In the genomic region with DNA sequence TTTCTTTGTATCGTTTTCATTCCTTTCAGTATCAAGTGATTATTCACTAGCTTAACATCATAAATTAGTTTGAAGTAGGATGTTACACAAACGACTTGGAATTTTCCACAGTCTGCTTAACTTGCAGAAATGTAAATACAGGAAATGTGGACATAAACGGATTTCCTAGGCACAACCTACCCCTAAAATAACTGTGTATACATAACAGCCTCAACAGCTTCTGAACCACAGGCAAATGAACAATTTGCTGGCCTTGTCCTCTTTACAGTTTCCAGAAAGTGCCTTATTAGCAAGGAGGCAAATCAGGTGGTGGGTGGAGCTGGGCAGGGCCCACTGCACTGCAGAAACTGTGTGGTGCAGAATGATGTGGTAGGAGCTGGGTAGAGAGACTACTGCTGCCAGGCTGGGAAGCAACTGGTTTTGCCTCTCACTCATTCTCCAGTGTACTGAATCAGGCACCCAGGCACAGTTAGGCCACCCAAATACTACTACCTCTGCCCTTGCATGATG, we compare ENCODE assay signal across 9 cellular contexts. TPM values are rescaled to one million over a fixed set of nuclear protein-coding genes. Genes with fewer than 3 reads are reported as not detected.
DNase-seq lines count a peak whose midpoint lies in the region; ATAC-seq and TF ChIP-seq lines count a peak whose summit lies in the region.
"Had no signal": no experiment of that assay in that cellular context is flagged by ENCODE, and none has a peak within 500 bp of the region (broad histone marks: within the 10 kb centered on the region; RNA-seq: fewer than 3 reads in every experiment).

No MANE protein-coding gene starts in this region.

- H3K4me2 ChIP-seq in hepatocyte, result peak overlapping the region; percentile 32

- no peaks in the 10 kb centered on the region for H3K36me3 Mint-ChIP-seq in activated CD4-positive, alpha-beta T cell treated with anti-CD3 and anti-CD28 coated beads, Interleukin-2, amount 10 ng/mL, durations not matched to agents 24 days and 14 days (ENCODE audit: low read depth)
- peaks cover 7% of the 10 kb centered on the region for H3K36me3 Mint-ChIP-seq in T-cell

- H3K4me1 ChIP-seq in ACC112 (ENCODE audit: control insufficient read depth, insufficient read depth, low read length, unreplicated experiment) (peaks cover 13% of the 10 kb centered on the region), hepatocyte (ENCODE audit: insufficient read depth) (peaks cover 15% of the 10 kb centered on the region)

- POLR2A ChIA-PET in T-cell (lab: Charles Lee), result interaction anchor here (0.6 to 0.7 kb wide), 2 partner anchors 65 to 387 kb away, joined by 3 to 8 read pairs; no protein-coding TSS in a partner anchor

- peak overlapping the region; percentile 43; the same call in 1 of the 2 replicates for H3K4me3 ChIP-seq in ACC112 (ENCODE audit: low read depth, low read length)
- H3K4me3 ChIP-seq in hepatocyte, result no peak overlapping the region
- H3K4me3 ChIP-seq: cardiac muscle cell had no signal

- no peaks in the 10 kb centered on the region for H3K9me2 ChIP-seq in hepatocyte (replicated peaks; ENCODE audit: insufficient read depth)

- intact Hi-C loops in activated CD4-positive, alpha-beta T cell treated with anti-CD3 and anti-CD28 coated beads, Interleukin-2, amount 10 ng/mL, durations not matched to agents 24 days and 14 days (cut with micrococcal nuclease), result no loop called here

- H3K9me3 Mint-ChIP-seq in activated CD4-positive, alpha-beta T cell treated with anti-CD3 and anti-CD28 coated beads, Interleukin-2, amount 10 ng/mL, durations not matched to agents 24 days and 14 days, result no peaks in the 10 kb centered on the region
- no peaks in the 10 kb centered on the region for H3K9me3 Mint-ChIP-seq in T-cell

- TF ChIP-seq CTCF in hepatocyte (IDR thresholded peaks at IDR 0.05; ENCODE audit: poor library complexity), result no peak

- H3K27me3 ChIP-seq in ACC112 (ENCODE audit: insufficient read depth, low read length) (no peaks in the 10 kb centered on the region), hepatocyte (no peaks in the 10 kb centered on the region)
- H3K27me3 ChIP-seq: cardiac muscle cell had no signal

- H4K20me1 ChIP-seq in hepatocyte (ENCODE audit: insufficient read depth, poor library complexity, severe bottlenecking), result no peaks in the 10 kb centered on the region

- 14% methylated on average over 3 of the region's 3 CpGs for WGBS in hepatocyte (ENCODE audit: low lambda C conversion rate, missing lambda C conversion rate)

- H3K27ac Mint-ChIP-seq in activated CD4-positive, alpha-beta T cell treated with anti-CD3 and anti-CD28 coated beads, Interleukin-2, amount 10 ng/mL, durations not matched to agents 24 days and 14 days, result no peak overlapping the region
- H3K27ac Mint-ChIP-seq in T-cell, result no peak overlapping the region

- DNase-seq in SIG-M5 (lab: John Stamatoyannopoulos, UW) (peak; percentile 55), hepatocyte (ENCODE audit: low spot score) (peak; percentile 49), T-cell (no peak)
- no peak for DNase-seq in activated CD4-positive, alpha-beta T cell treated with anti-CD3 and anti-CD28 coated beads, Interleukin-2, amount 10 ng/mL, durations not matched to agents 24 days and 14 days
- no peak for DNase-seq in stimulated activated CD4-positive, alpha-beta T cell treated with anti-CD3 and anti-CD28 coated beads, Interleukin-2, amount 100 ng/mL, for 24 hours

- H3K27me3 Mint-ChIP-seq in activated CD4-positive, alpha-beta T cell treated with anti-CD3 and anti-CD28 coated beads, Interleukin-2, amount 10 ng/mL, durations not matched to agents 24 days and 14 days, result no peaks in the 10 kb centered on the region
- no peaks in the 10 kb centered on the region for H3K27me3 Mint-ChIP-seq in T-cell

- H3K4me3 Mint-ChIP-seq in activated CD4-positive, alpha-beta T cell treated with anti-CD3 and anti-CD28 coated beads, Interleukin-2, amount 10 ng/mL, durations not matched to agents 24 days and 14 days, result no peak overlapping the region
- no peak overlapping the region for H3K4me3 Mint-ChIP-seq in T-cell

- H3K36me3 ChIP-seq in ACC112 (ENCODE audit: insufficient read depth, low read length) (no peaks in the 10 kb centered on the region), hepatocyte (replicated peaks; ENCODE audit: insufficient read depth, low read depth) (no peaks in the 10 kb centered on the region)
- H3K36me3 ChIP-seq: cardiac muscle cell had no signal

- H3K9me3 ChIP-seq in hepatocyte (ENCODE audit: low read depth), result no peaks in the 10 kb centered on the region

- ATAC-seq in GM19035 (IDR thresholded peaks at IDR 0.05; ENCODE audit: unreplicated experiment) (peak; percentile 86), HG03139 (IDR thresholded peaks at IDR 0.05; ENCODE audit: unreplicated experiment) (peak; percentile 83), T-cell (replicated peaks in 1 of 4) (no peak)

- peaks cover 6% of the 10 kb centered on the region for H3K79me2 ChIP-seq in ACC112 (ENCODE audit: control insufficient read depth, insufficient read depth, low read length, unreplicated experiment)
- peaks cover 29% of the 10 kb centered on the region for H3K79me2 ChIP-seq in hepatocyte

- peaks cover 3% of the 10 kb centered on the region for H3K4me1 Mint-ChIP-seq in activated CD4-positive, alpha-beta T cell treated with anti-CD3 and anti-CD28 coated beads, Interleukin-2, amount 10 ng/mL, durations not matched to agents 24 days and 14 days
- no peaks in the 10 kb centered on the region for H3K4me1 Mint-ChIP-seq in T-cell

- H3K27ac ChIP-seq in ACC112 (ENCODE audit: low read depth, low read length), result peak overlapping the region; percentile 59
- peak overlapping the region; percentile 33 for H3K27ac ChIP-seq in hepatocyte
- H3K27ac ChIP-seq: cardiac muscle cell had no signal

- CTCF ChIA-PET in T-cell (lab: Charles Lee), result interaction anchor here (0.6 to 0.9 kb wide), 4 partner anchors 16 to 1658 kb away, joined by 3 read pairs; no protein-coding TSS in a partner anchor

- H2AFZ ChIP-seq in ACC112 (ENCODE audit: low read length, unreplicated experiment), result peak overlapping the region; percentile 78
- no peak overlapping the region for H2AFZ ChIP-seq in hepatocyte

RNA-seq across cellular contexts. Expression of gene DRAM1, which starts 14.1 kb away (rescaled TPM):
- total RNA-seq in hepatocyte (24.0 and 26.0 TPM in 2 replicates), T-cell (1 to 10 TPM; 1.4 to 3.8 (median 1.9) TPM)
- polyA plus RNA-seq in hepatocyte, result 27.2 and 28.2 TPM in 2 replicates
- total RNA-seq in activated CD4-positive, alpha-beta T cell treated with anti-CD3 and anti-CD28 coated beads, Interleukin-2, amount 10 ng/mL, durations not matched to agents 24 days and 14 days, result 4.3 and 4.6 TPM in 2 replicates

Comparison
In these comparisons a context has a peak if more than half of its experiments do, and no peak if none do; other contexts are left out.
1. ATAC-seq: peak in GM19035 (single experiment) and HG03139 (single experiment); none in T-cell (0 of 4).
2. DNase-seq: peak in SIG-M5 (single experiment) and hepatocyte (single experiment); none in activated CD4-positive, alpha-beta T cell treated with anti-CD3 and anti-CD28 coated beads, Interleukin-2, amount 10 ng/mL, durations not matched to agents 24 days and 14 days (single experiment), T-cell (0 of 34) and stimulated activated CD4-positive, alpha-beta T cell treated with anti-CD3 and anti-CD28 coated beads, Interleukin-2, amount 100 ng/mL, for 24 hours (0 of 2).